Comparison of ENCODE assay signal across 7 cellular contexts in genomic region chr9:22008662-22009562, GRCh38. TPM values are rescaled to one million over a fixed set of nuclear protein-coding genes. Genes with fewer than 3 reads are reported as not detected.
DNase-seq lines count a peak whose midpoint lies in the region; ATAC-seq and TF ChIP-seq lines count a peak whose summit lies in the region.

A gene with protein sequence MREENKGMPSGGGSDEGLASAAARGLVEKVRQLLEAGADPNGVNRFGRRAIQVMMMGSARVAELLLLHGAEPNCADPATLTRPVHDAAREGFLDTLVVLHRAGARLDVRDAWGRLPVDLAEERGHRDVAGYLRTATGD (minus strand): TSS chr9:22009305. CDS start chr9:22008953, 352 bp downstream.

- DNase-seq in NCI-H2171 (lab: John Stamatoyannopoulos, UW) (peak; percentile 68), right lobe of liver (peak; percentile 98)
- peak; percentile 94 for DNase-seq in activated CD4-positive, alpha-beta T cell treated with anti-CD3 and anti-CD28 coated beads, Interleukin-2, amount 10 ng/mL, durations not matched to agents 24 days and 14 days
- peak; percentile 74 for DNase-seq in stimulated activated CD4-positive, alpha-beta T cell treated with anti-CD3 and anti-CD28 coated beads, Interleukin-4, amount 100 ng/mL, for 24 hours

- H3K4me1 Mint-ChIP-seq in activated CD4-positive, alpha-beta T cell treated with anti-CD3 and anti-CD28 coated beads, Interleukin-2, amount 10 ng/mL, durations not matched to agents 24 days and 14 days = peaks cover 24% of the 10 kb centered on the region

- H3K9me3 Mint-ChIP-seq in activated CD4-positive, alpha-beta T cell treated with anti-CD3 and anti-CD28 coated beads, Interleukin-2, amount 10 ng/mL, durations not matched to agents 24 days and 14 days = peaks cover 8% of the 10 kb centered on the region

- H3K27me3 ChIP-seq in duodenal mucosa (ENCODE audit: control insufficient read depth in 1 of 2, insufficient read depth in 2 of 2, low read length in 2 of 2) = peaks cover 16 to 31% of the 10 kb centered on the region in 2 donors
- H3K27me3 ChIP-seq in right lobe of liver = peaks cover 0 to 15% of the 10 kb centered on the region in 2 donors

- no peak within 1 kb of the TSS for H3K27ac Mint-ChIP-seq in activated CD4-positive, alpha-beta T cell treated with anti-CD3 and anti-CD28 coated beads, Interleukin-2, amount 10 ng/mL, durations not matched to agents 24 days and 14 days

- H3K4me3 ChIP-seq in duodenal mucosa (ENCODE audit: low read depth in 1 of 2, low read length in 2 of 2) = peak within 1 kb of the TSS; percentile 93 to 97
- H3K4me3 ChIP-seq in right lobe of liver = peak within 1 kb of the TSS; percentile 65 to 76 (median 75)

- peaks cover 73% of the 10 kb centered on the region for H3K27me3 Mint-ChIP-seq in activated CD4-positive, alpha-beta T cell treated with anti-CD3 and anti-CD28 coated beads, Interleukin-2, amount 10 ng/mL, durations not matched to agents 24 days and 14 days

- ATAC-seq in GM18520 (IDR thresholded peaks at IDR 0.05; ENCODE audit: unreplicated experiment) (peak; percentile 76), HG03025 (IDR thresholded peaks at IDR 0.05; ENCODE audit: low FRiP score, unreplicated experiment) (peak; percentile 97), right lobe of liver (peak; percentile 96 to 98 (median 98))

- H3K9ac ChIP-seq in duodenal mucosa (ENCODE audit: low read depth in 1 of 2, low read length in 2 of 2) = peak within 1 kb of the TSS; percentile 79 to 89

- peaks cover 3% of the 10 kb centered on the region for H3K36me3 Mint-ChIP-seq in activated CD4-positive, alpha-beta T cell treated with anti-CD3 and anti-CD28 coated beads, Interleukin-2, amount 10 ng/mL, durations not matched to agents 24 days and 14 days (ENCODE audit: low read depth)

- H3K27ac ChIP-seq in duodenal mucosa (ENCODE audit: low read depth, low read length) (peak within 1 kb of the TSS; percentile 82), right lobe of liver (peak within 1 kb of the TSS; percentile 32 to 70 (median 47))

- H3K4me3 Mint-ChIP-seq in activated CD4-positive, alpha-beta T cell treated with anti-CD3 and anti-CD28 coated beads, Interleukin-2, amount 10 ng/mL, durations not matched to agents 24 days and 14 days = peak within 1 kb of the TSS; percentile 82

- intact Hi-C loops in activated CD4-positive, alpha-beta T cell treated with anti-CD3 and anti-CD28 coated beads, Interleukin-2, amount 10 ng/mL, durations not matched to agents 24 days and 14 days (cut with micrococcal nuclease) = loop anchor here (1.0 to 5.0 kb wide), 7 partner anchors 13 to 229 kb away; no protein-coding TSS in a partner anchor
- intact Hi-C loops in right lobe of liver (cut with DNase I) = no loop called here

- WGBS in right lobe of liver (ENCODE audit: insufficient coverage, low coverage, low lambda C conversion rate, missing lambda C conversion rate) = 1% methylated on average over 39 of the region's 91 CpGs

- TF ChIP-seq CTCF in right lobe of liver (IDR thresholded peaks at IDR 0.05) = peak; percentile 90 to 97 (median 96)

- H3K9me3 ChIP-seq in duodenal mucosa (ENCODE audit: control insufficient read depth in 1 of 2, low read length in 2 of 2) = no peaks in the 10 kb centered on the region
- no peaks in the 10 kb centered on the region for H3K9me3 ChIP-seq in right lobe of liver

- peak; percentile 84 for TF ChIP-seq POLR2A in right lobe of liver (IDR thresholded peaks at IDR 0.05)

- H3K4me1 ChIP-seq in duodenal mucosa (ENCODE audit: control insufficient read depth in 1 of 2, insufficient read depth in 2 of 2, low read length in 2 of 2) (peaks cover 13 to 19% of the 10 kb centered on the region in 2 donors), right lobe of liver (no peaks in the 10 kb centered on the region)

- H3K36me3 ChIP-seq in duodenal mucosa (ENCODE audit: control insufficient read depth in 1 of 2, insufficient read depth in 2 of 2, low read length in 2 of 2) (peaks cover 0 to 6% of the 10 kb centered on the region in 2 donors), right lobe of liver (no peaks in the 10 kb centered on the region)

RNA-seq across cellular contexts. Expression of the gene that starts here (rescaled TPM):
- 0.21 and 0.33 TPM in 2 replicates for total RNA-seq in activated CD4-positive, alpha-beta T cell treated with anti-CD3 and anti-CD28 coated beads, Interleukin-2, amount 10 ng/mL, durations not matched to agents 24 days and 14 days
- total RNA-seq in right lobe of liver = 1 to 10 TPM in 5 of 6 experiments, under 1 TPM in 1; 0.64 to 4.2 (median 1.8) TPM

Comparison
In these comparisons a context has a peak if more than half of its experiments do, and no peak if none do; other contexts are left out.
1. Peak in every context shown above with its lines: DNase-seq, ATAC-seq, H3K4me3 ChIP-seq and H3K27ac ChIP-seq.
2. Peak in DNase-seq in activated CD4-positive, alpha-beta T cell treated with anti-CD3 and anti-CD28 coated beads, Interleukin-2, amount 10 ng/mL, durations not matched to agents 24 days and 14 days; RNA of the gene not detected or under 1 TPM.